ENCODE assay signal across 8 cellular contexts in genomic region chr19:48618278-48618915, GRCh38. TPM values are rescaled to one million over a fixed set of nuclear protein-coding genes. Genes with fewer than 3 reads are reported as not detected.
A peak's percentile ranks its signal among the peaks of the same experiment; 100 is the strongest.
DNase-seq lines count a peak whose midpoint lies in the region; ATAC-seq and TF ChIP-seq lines count a peak whose summit lies in the region.

No MANE protein-coding gene starts in this region.

- intact Hi-C loops in Calu3 (cut with micrococcal nuclease; ENCODE audit: unreplicated experiment) (no loop called here), Panc1 (cut with micrococcal nuclease; ENCODE audit: unreplicated experiment) (no loop called here)

- in situ Hi-C loops in Panc1 (cut with HindIII; ENCODE audit: low pct_unique_long_range_greater_than_20kb, low sequenced_read_pairs): no loop called here

- BruUV-seq in Calu3 (replicated peaks; lab: Mats Ljungman, UMichigan) (TSS peak; percentile 83), Panc1 (replicated peaks; lab: Mats Ljungman, UMichigan) (TSS peak; percentile 95)

- H3K27me3 ChIP-seq in Panc1 (ENCODE audit: control insufficient read depth, insufficient read depth, low read length): no peaks in the 10 kb centered on the region
- H3K27me3 ChIP-seq in esophagus (ENCODE audit: control insufficient read depth in 1 of 2, insufficient read depth in 2 of 2, low read length in 2 of 2): no peaks in the 10 kb centered on the region
- H3K27me3 ChIP-seq in parathyroid adenoma (ENCODE audit: control insufficient read depth, insufficient read depth, low read length): no peaks in the 10 kb centered on the region

- H3K27me3 Mint-ChIP-seq in Calu3 (ENCODE audit: unreplicated experiment): no peaks in the 10 kb centered on the region

- H3K79me2 ChIP-seq in parathyroid adenoma: peaks cover 4% of the 10 kb centered on the region

- H3K9ac ChIP-seq in parathyroid adenoma: peak overlapping the region; percentile 96

- peak overlapping the region; percentile 96 to 99 for H3K4me3 ChIP-seq in Panc1 (ENCODE audit: low read depth in 2 of 2, low read length in 2 of 2)
- H3K4me3 ChIP-seq in esophagus (ENCODE audit: low read depth in 1 of 2, low read length in 2 of 2): peak overlapping the region; percentile 85 to 91
- H3K4me3 ChIP-seq in parathyroid adenoma (ENCODE audit: low read depth, low read length): peak overlapping the region; percentile 92

- peaks cover 54% of the 10 kb centered on the region for H3K4me1 Mint-ChIP-seq in Calu3 (ENCODE audit: low read depth, unreplicated experiment)

- 1 to 2% methylated on average over 18 of the region's 18 CpGs for WGBS in esophagus, 2 donors

- POLR2A ChIA-PET in Panc1 (lab: Charles Lee): interaction anchor here (0.6 kb wide), 2 partner anchors 164 to 449 kb away, joined by 4 to 5 read pairs; no protein-coding TSS in a partner anchor

- no peak for TF ChIP-seq CTCF in Calu3 (IDR thresholded peaks at IDR 0.05; ENCODE audit: unreplicated experiment)
- no peak for TF ChIP-seq CTCF in Panc1 (IDR thresholded peaks at IDR 0.05)
- TF ChIP-seq CTCF in parathyroid adenoma (IDR thresholded peaks at IDR 0.05): no peak

- CTCF ChIA-PET in Calu3 (lab: Charles Lee) (interaction anchor here (0.8 to 1.4 kb wide), 2 partner anchors 9 to 19 kb away, joined by 3 to 5 read pairs; partner anchors contain the start of gene DBP), Panc1 (lab: Charles Lee) (no interaction called here)

- H3K4me1 ChIP-seq in Panc1 (ENCODE audit: control insufficient read depth, insufficient read depth, low read length) (peaks cover 38% of the 10 kb centered on the region), esophagus (ENCODE audit: control insufficient read depth in 2 of 2, insufficient read depth in 2 of 2, low read length in 1 of 2) (peaks cover 0 to 30% of the 10 kb centered on the region in 2 donors), parathyroid adenoma (peaks cover 19% of the 10 kb centered on the region)

- no peaks in the 10 kb centered on the region for H3K9me3 Mint-ChIP-seq in Calu3 (ENCODE audit: low read depth, unreplicated experiment)

- H2AFZ ChIP-seq in parathyroid adenoma: peak overlapping the region; percentile 69

- H3K27ac ChIP-seq in Panc1 (ENCODE audit: low read length): peak overlapping the region; percentile 94
- peak overlapping the region; percentile 93 to 98 for H3K27ac ChIP-seq in esophagus (ENCODE audit: low read depth in 2 of 2, low read length in 1 of 2)
- peak overlapping the region; percentile 60 for H3K27ac ChIP-seq in parathyroid adenoma

- no peak for DNase-seq in Calu3
- DNase-seq in Panc1 (ENCODE audit: low read depth, low spot score): no peak
- DNase-seq in left lobe of liver (ENCODE audit: low spot score): no peak
- no peak for DNase-seq in stimulated activated CD4-positive, alpha-beta T cell treated with anti-CD3 and anti-CD28 coated beads, Interleukin-2, amount 100 ng/mL, for 24 hours

- H3K27ac Mint-ChIP-seq in Calu3 (ENCODE audit: unreplicated experiment): peak overlapping the region; percentile 100

- H3K36me3 Mint-ChIP-seq in Calu3 (ENCODE audit: insufficient read depth, unreplicated experiment): peaks cover 66% of the 10 kb centered on the region

- H3K9me3 ChIP-seq in Panc1 (ENCODE audit: control insufficient read depth, insufficient read depth, low read depth, low read length) (no peaks in the 10 kb centered on the region), esophagus (ENCODE audit: control insufficient read depth in 2 of 2, insufficient read depth in 1 of 2, low read depth in 1 of 2, low read length in 1 of 2) (no peaks in the 10 kb centered on the region), parathyroid adenoma (ENCODE audit: control insufficient read depth, low read length) (no peaks in the 10 kb centered on the region)

- H3K36me3 ChIP-seq in Panc1 (ENCODE audit: control insufficient read depth, insufficient read depth, low read length): peaks cover 11% of the 10 kb centered on the region
- H3K36me3 ChIP-seq in esophagus (ENCODE audit: control insufficient read depth in 2 of 2, insufficient read depth in 2 of 2, low read length in 1 of 2): peaks cover 11 to 28% of the 10 kb centered on the region in 2 donors
- no peaks in the 10 kb centered on the region for H3K36me3 ChIP-seq in parathyroid adenoma (ENCODE audit: control insufficient read depth, insufficient read depth, low read length)

- no peak for ATAC-seq in Panc1
- ATAC-seq in left lobe of liver: no peak
- ATAC-seq in GM18511 (IDR thresholded peaks at IDR 0.05; ENCODE audit: unreplicated experiment): no peak
- no peak for ATAC-seq in HG02798 (IDR thresholded peaks at IDR 0.05; ENCODE audit: poor library complexity, unreplicated experiment)

- H3K4me2 ChIP-seq in parathyroid adenoma (ENCODE audit: low read length): peak overlapping the region; percentile 79

- peak overlapping the region; percentile 94 for H3K4me3 Mint-ChIP-seq in Calu3 (ENCODE audit: low read depth, unreplicated experiment)

RNA-seq across cellular contexts. Expression of gene RPL18, which starts 0.6 kb away (rescaled TPM):
- total RNA-seq in Calu3 (2022): 1,224 and 1,339 TPM in 2 replicates
- 670 TPM for total RNA-seq in Panc1 (2021; ENCODE audit: unreplicated experiment)
- 1,127 TPM for polyA plus RNA-seq in Panc1 (2012; ENCODE audit: insufficient read length)
- polyA plus RNA-seq in esophagus: 1,000 to 10,000 TPM; 2,667 to 2,860 TPM
- total RNA-seq in left lobe of liver: 401 TPM

RNA-seq across cellular contexts. Expression of gene SPHK2, which starts 0.9 kb away (rescaled TPM):
- 20.5 and 24.2 TPM in 2 replicates for total RNA-seq in Calu3 (2022)
- 19.5 TPM for total RNA-seq in Panc1 (2021; ENCODE audit: unreplicated experiment)
- polyA plus RNA-seq in Panc1 (2012; ENCODE audit: insufficient read length): 20.0 TPM
- 10 to 100 TPM in 1 of 2 donors, 1 to 10 TPM in 1; 9.0 to 15.5 TPM for polyA plus RNA-seq in esophagus
- 41.6 TPM for total RNA-seq in left lobe of liver

RNA-seq across cellular contexts. Expression of gene FAM83E, which starts 3.5 kb away (rescaled TPM):
- 8.2 and 13.3 TPM in 2 replicates for total RNA-seq in Calu3 (2022)
- total RNA-seq in Panc1 (2021; ENCODE audit: unreplicated experiment): 1.0 TPM
- polyA plus RNA-seq in Panc1 (2012; ENCODE audit: insufficient read length): not detected
- polyA plus RNA-seq in esophagus: 10 to 100 TPM in 1 of 2 donors, 1 to 10 TPM in 1; 6.5 to 26.7 TPM
- 0.18 TPM for total RNA-seq in left lobe of liver

RNA-seq across cellular contexts. Expression of gene SPACA4, which starts 11.9 kb away (rescaled TPM):
- not detected in 2 replicates for total RNA-seq in Calu3 (2022)
- not detected for total RNA-seq in Panc1 (2021; ENCODE audit: unreplicated experiment)
- polyA plus RNA-seq in Panc1 (2012; ENCODE audit: insufficient read length): not detected
- polyA plus RNA-seq in esophagus: 1 to 10 TPM; 1.2 to 1.9 TPM
- not detected for total RNA-seq in left lobe of liver

RNA-seq across cellular contexts. Expression of gene DBP, which starts 18.8 kb away (rescaled TPM):
- 4.3 and 4.9 TPM in 2 replicates for total RNA-seq in Calu3 (2022)
- 7.4 TPM for total RNA-seq in Panc1 (2021; ENCODE audit: unreplicated experiment)
- 10.4 TPM for polyA plus RNA-seq in Panc1 (2012; ENCODE audit: insufficient read length)
- 10 to 100 TPM in 1 of 2 donors, 1 to 10 TPM in 1; 8.9 to 13.3 TPM for polyA plus RNA-seq in esophagus
- total RNA-seq in left lobe of liver: 11.4 TPM
